33 cellular contexts compared by ENCODE assay signal in the genomic region with DNA sequence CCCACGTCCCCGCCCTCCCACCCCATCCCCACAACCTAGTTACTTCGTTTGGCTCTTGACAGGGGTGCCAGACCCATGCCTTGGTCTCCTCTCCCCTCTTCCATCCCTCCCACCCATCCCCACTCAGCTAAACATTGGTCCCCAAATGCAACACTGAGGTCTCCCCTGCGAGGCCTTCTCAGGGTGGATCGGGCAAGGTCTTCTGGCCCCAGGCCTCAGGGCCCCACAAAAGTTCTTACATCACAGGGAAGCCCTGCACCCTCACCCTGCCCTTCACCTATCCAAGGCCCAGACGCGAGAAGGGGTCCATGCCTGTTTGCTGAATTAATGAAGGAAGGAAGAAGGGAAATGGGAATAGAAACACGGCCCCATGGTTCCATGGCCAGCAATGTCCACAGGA. TPM values are rescaled to one million over a fixed set of nuclear protein-coding genes. Genes with fewer than 3 reads are reported as not detected.
DNase-seq lines count a peak whose midpoint lies in the region; ATAC-seq, FAIRE-seq and TF ChIP-seq lines count a peak whose summit lies in the region.
"Had no signal": no experiment of that assay in that cellular context is flagged by ENCODE, and none has a peak within 500 bp of the region (broad histone marks: within the 10 kb centered on the region; RNA-seq: fewer than 3 reads in every experiment).

No MANE protein-coding gene starts in this region.

- WGBS in IMR-90 (ENCODE audit: extremely low coverage in 2 of 2, insufficient read length in 1 of 2), 2 experiments = 100% methylated on average over 1 of the region's 8 CpGs; no CpG with 5 or more reads in 1 of the 2 experiments
- WGBS in H1 (ENCODE audit: extremely low coverage in 1 of 2, insufficient coverage in 1 of 2, insufficient read length in 1 of 2, insufficient replicate concordance in 2 of 2, low coverage in 1 of 2, low lambda C conversion rate in 2 of 2, missing lambda C conversion rate in 1 of 2), 2 experiments = 96% methylated on average over 7 of the region's 8 CpGs; no CpG with 5 or more reads in 1 of the 2 experiments
- no CpG with 5 or more reads among the region's 8 CpGs for WGBS in neuronal stem cell (ENCODE audit: extremely low coverage in 2 of 2, insufficient read length in 2 of 2, insufficient replicate concordance in 1 of 2), 2 donors

- POLR2A ChIA-PET in IMR-90 (lab: Charles Lee; ENCODE audit: unreplicated experiment) = no interaction called here
- POLR2A ChIA-PET in H1 (lab: Charles Lee; ENCODE audit: partially characterized antibody) = no interaction called here

- no peak for TF ChIP-seq CTCF in IMR-90 (conservative IDR thresholded peaks at IDR 0.05; ENCODE audit: low read depth, low read length)
- no peak for TF ChIP-seq CTCF in H1 (IDR thresholded peaks at IDR 0.05; ENCODE audit: control extremely low read depth in 1 of 3, insufficient read depth in 1 of 3, low read depth in 1 of 3, low read length in 3 of 3)

- H2BK15ac ChIP-seq in IMR-90 (ENCODE audit: low read depth, low read length) = no peak overlapping the region
- H2BK15ac ChIP-seq in H1 (ENCODE audit: low read length) = no peak overlapping the region
- H2BK15ac ChIP-seq in neuronal stem cell (ENCODE audit: low read length) = no peak overlapping the region

- dilution Hi-C loops in IMR-90 (cut with HindIII; ENCODE audit: low sequenced_read_pairs, unreplicated experiment) = no loop called here

- no peak for FAIRE-seq in H1 (lab: Jason Lieb, UNC)
- FAIRE-seq: A204.1, D721Med, GM12878, GM12892, GM18507, GM19239 had no signal

- peaks cover 8% of the 10 kb centered on the region for H3K4me1 ChIP-seq in IMR-90 (ENCODE audit: control insufficient read depth, insufficient read depth, low read length)
- peaks cover 0 to 2% (median 0%) of the 10 kb centered on the region in 4 experiments; a peak in 3 of 7 replicates for H3K4me1 ChIP-seq in H1 (replicated peaks in 1 of 4; ENCODE audit: control insufficient read depth in 3 of 4, insufficient read depth in 4 of 4, low read length in 3 of 4)
- peaks cover 0 to 2% of the 10 kb centered on the region in 2 donors for H3K4me1 ChIP-seq in neuronal stem cell (ENCODE audit: control insufficient read depth in 2 of 2, insufficient read depth in 1 of 2, low read depth in 1 of 2, low read length in 2 of 2)
- H3K4me1 ChIP-seq: BE2C had no signal

- no peak overlapping the region for H2BK120ac ChIP-seq in IMR-90 (ENCODE audit: low read depth, low read length)
- H2BK120ac ChIP-seq in H1 (replicated peaks; ENCODE audit: low read depth, low read length) = no peak overlapping the region
- H2BK120ac ChIP-seq in neuronal stem cell (ENCODE audit: low read depth, low read length) = no peak overlapping the region

- H2BK12ac ChIP-seq in H1 (ENCODE audit: low read depth, low read length) (0 out of 2 replicates have a peak overlapping the region, but pooled peaks have one; percentile 9), neuronal stem cell (ENCODE audit: low read length) (no peak overlapping the region)

- TF ChIP-seq POLR2A in IMR-90 (IDR thresholded peaks at IDR 0.05; ENCODE audit: low read depth, low read length) (no peak), H1 (IDR thresholded peaks at IDR 0.05; ENCODE audit: control extremely low read depth in 1 of 2, low read depth in 2 of 2, low read length in 2 of 2) (no peak)

- peaks cover 48% of the 10 kb centered on the region for H3K4me1 Mint-ChIP-seq in stimulated activated memory B cell treated with anti-CD40 and anti-IgM and Interleukin-4, amounts not matched to agents 10 μg/mL and 1 μg/mL and 100 μg/mL, for 72 hours
- H3K4me1 Mint-ChIP-seq: CD4-positive, alpha-beta memory T cell; CD8-positive, alpha-beta memory T cell had no signal

- H3K36me3 Mint-ChIP-seq in stimulated activated memory B cell treated with anti-CD40 and anti-IgM and Interleukin-4, amounts not matched to agents 10 μg/mL and 1 μg/mL and 100 μg/mL, for 72 hours = peaks cover 4% of the 10 kb centered on the region
- H3K36me3 Mint-ChIP-seq: CD4-positive, alpha-beta memory T cell; CD4-positive, CD25-positive, alpha-beta regulatory T cell; CD8-positive, alpha-beta memory T cell had no signal

- DNase-seq in IMR-90 (no peak), H1 (ENCODE audit: low read depth in 1 of 2, low spot score in 2 of 2) (no peak), neuronal stem cell (ENCODE audit: low spot score) (no peak), cardiac septum (ENCODE audit: low spot score) (no peak), DMS 273 (lab: John Stamatoyannopoulos, UW; ENCODE audit: unreplicated experiment) (no peak)
- DNase-seq: 8988T; ACHN; BE2C; C1 segment of cervical spinal cord; Calu3; CD4-positive, alpha-beta memory T cell; CD4-positive, CD25-positive, alpha-beta regulatory T cell; CD8-positive, alpha-beta memory T cell; COR-L47; DMS 273 treated with DMSO at 0.1 percent for 48 hours; DMS153; DMS53; DMS79; DND-41; EL; GDM1 had no signal

- H4K8ac ChIP-seq in IMR-90 (ENCODE audit: low read depth in 2 of 2, low read length in 2 of 2) = no peak overlapping the region
- H4K8ac ChIP-seq in H1 (ENCODE audit: extremely low read depth, insufficient read depth, low read length) = no peak overlapping the region
- no peak overlapping the region for H4K8ac ChIP-seq in neuronal stem cell (ENCODE audit: low read depth, low read length)

- no peaks in the 10 kb centered on the region for H3K9me3 Mint-ChIP-seq in stimulated activated memory B cell treated with anti-CD40 and anti-IgM and Interleukin-4, amounts not matched to agents 10 μg/mL and 1 μg/mL and 100 μg/mL, for 72 hours
- H3K9me3 Mint-ChIP-seq: CD14-positive monocyte; CD4-positive, CD25-positive, alpha-beta regulatory T cell had no signal

- H3K27ac ChIP-seq in IMR-90 (ENCODE audit: insufficient read depth, low read length) = no peak overlapping the region
- no peak overlapping the region for H3K27ac ChIP-seq in H1 (ENCODE audit: low read depth, low read length)
- no peak overlapping the region for H3K27ac ChIP-seq in neuronal stem cell (replicated peaks; ENCODE audit: low read length)
- H3K27ac ChIP-seq: BLaER1 had no signal

- H2AK9ac ChIP-seq in IMR-90 (replicated peaks; ENCODE audit: low read depth, low read length, poor library complexity) = peak overlapping the region; percentile 30

- in situ Hi-C loops in IMR-90 (cut with MboI; ENCODE audit: low sequenced_read_pairs) = no loop called here

- CTCF ChIA-PET in IMR-90 (lab: Yijun Ruan, JAX) = no interaction called here
- CTCF ChIA-PET in H1 (lab: Charles Lee; ENCODE audit: partially characterized antibody) = interaction anchor here (1.1 kb wide), 1 partner anchor 28 kb away, joined by 4 read pairs; no protein-coding TSS in a partner anchor

- H3K79me1 ChIP-seq in IMR-90 (ENCODE audit: low read depth in 1 of 2, low read length in 2 of 2) = peaks cover 48 to 90% of the 10 kb centered on the region in 2 experiments
- H3K79me1 ChIP-seq in H1 (ENCODE audit: low read depth, low read length) = peaks cover 11% of the 10 kb centered on the region
- peaks cover 4% of the 10 kb centered on the region for H3K79me1 ChIP-seq in neuronal stem cell (ENCODE audit: low read depth, low read length)

- no peak for TF ChIP-seq EP300 in H1 (IDR thresholded peaks at IDR 0.05; ENCODE audit: borderline replicate concordance in 1 of 2, low read depth in 2 of 2, low read length in 2 of 2)

- H3K18ac ChIP-seq in IMR-90 (ENCODE audit: low read depth, low read length) = no peak overlapping the region
- no peak overlapping the region for H3K18ac ChIP-seq in H1 (ENCODE audit: extremely low read depth, low read length)
- H3K18ac ChIP-seq in neuronal stem cell (ENCODE audit: low read length) = peak overlapping the region; percentile 2

- peak overlapping the region; percentile 59 for H3K27ac Mint-ChIP-seq in stimulated activated memory B cell treated with anti-CD40 and anti-IgM and Interleukin-4, amounts not matched to agents 10 μg/mL and 1 μg/mL and 100 μg/mL, for 72 hours
- H3K27ac Mint-ChIP-seq: CD4-positive, alpha-beta memory T cell; CD4-positive, CD25-positive, alpha-beta regulatory T cell had no signal

- 0 out of 2 replicates have a peak overlapping the region, but pooled peaks have one; percentile 3 for H3K23ac ChIP-seq in IMR-90 (ENCODE audit: low read depth, low read length)
- H3K23ac ChIP-seq in H1 (ENCODE audit: insufficient read length) = no peak overlapping the region
- H3K23ac ChIP-seq in neuronal stem cell (ENCODE audit: low read depth, low read length, poor library complexity) = no peak overlapping the region

- H2AK5ac ChIP-seq in IMR-90 (ENCODE audit: low read depth, low read length) (0 out of 2 replicates have a peak overlapping the region, but pooled peaks have one; percentile 29), H1 (ENCODE audit: low read depth, low read length) (no peak overlapping the region), neuronal stem cell (ENCODE audit: low read depth, low read length) (no peak overlapping the region)

- ATAC-seq in IMR-90 (ENCODE audit: low read depth) (no peak), GM18870 (IDR thresholded peaks at IDR 0.05; ENCODE audit: unreplicated experiment) (no peak), HG03520 (IDR thresholded peaks at IDR 0.05; ENCODE audit: unreplicated experiment) (no peak)
- no peak for ATAC-seq in stimulated activated memory B cell treated with anti-CD40 and anti-IgM and Interleukin-4, amounts not matched to agents 10 μg/mL and 1 μg/mL and 100 μg/mL, for 72 hours
- ATAC-seq: GM12878 had no signal

- no peak overlapping the region for H4K91ac ChIP-seq in IMR-90 (ENCODE audit: insufficient read depth, low read depth, low read length)
- H4K91ac ChIP-seq in H1 (replicated peaks; ENCODE audit: insufficient read length, low read length) = no peak overlapping the region
- no peak overlapping the region for H4K91ac ChIP-seq in neuronal stem cell (ENCODE audit: low read depth, low read length, poor library complexity)

- no peaks in the 10 kb centered on the region for H3K27me3 Mint-ChIP-seq in stimulated activated memory B cell treated with anti-CD40 and anti-IgM and Interleukin-4, amounts not matched to agents 10 μg/mL and 1 μg/mL and 100 μg/mL, for 72 hours
- H3K27me3 Mint-ChIP-seq: CD4-positive, alpha-beta memory T cell; CD4-positive, CD25-positive, alpha-beta regulatory T cell; CD8-positive, alpha-beta memory T cell had no signal

- no peak overlapping the region for H4K5ac ChIP-seq in IMR-90 (ENCODE audit: low read depth, low read length)
- H4K5ac ChIP-seq in H1 (ENCODE audit: insufficient read length, low read depth, low read length) = no peak overlapping the region

- H3K23me2 ChIP-seq in H1 (ENCODE audit: low read depth, low read length) = no peaks in the 10 kb centered on the region

- H3K56ac ChIP-seq in IMR-90 (ENCODE audit: extremely low read depth, insufficient read depth, low read length) (no peak overlapping the region), H1 (replicated peaks; ENCODE audit: insufficient read length, low read depth, low read length) (no peak overlapping the region)

- H4K20me1 ChIP-seq in IMR-90 (ENCODE audit: insufficient read depth, low read length) (peaks cover 83% of the 10 kb centered on the region), H1 (replicated peaks in 1 of 2; ENCODE audit: control insufficient read depth in 1 of 2, insufficient read depth in 2 of 2, low read length in 2 of 2) (peaks cover 1 to 2% of the 10 kb centered on the region in 2 experiments)

- H3K9ac ChIP-seq in IMR-90 (ENCODE audit: low read depth, low read length) = no peak overlapping the region
- no peak overlapping the region for H3K9ac ChIP-seq in H1 (replicated peaks in 1 of 4; ENCODE audit: extremely low read depth in 1 of 4, low read depth in 3 of 4, low read length in 3 of 4)
- no peak overlapping the region for H3K9ac ChIP-seq in neuronal stem cell (ENCODE audit: low read depth, low read length, poor library complexity)
- H3K9ac ChIP-seq: BLaER1 had no signal

- no peak overlapping the region for H3K4me2 ChIP-seq in IMR-90 (ENCODE audit: low read depth, low read length)
- H3K4me2 ChIP-seq in H1 (ENCODE audit: insufficient read depth in 1 of 2, low read depth in 2 of 2, low read length in 2 of 2) = no peak overlapping the region
- no peak overlapping the region for H3K4me2 ChIP-seq in neuronal stem cell (ENCODE audit: insufficient read depth, low read length, poor library complexity, severe bottlenecking)
- H3K4me2 ChIP-seq: BLaER1 had no signal

- H3K14ac ChIP-seq in IMR-90 (replicated peaks; ENCODE audit: low read depth, low read length) = no peak overlapping the region
- no peak overlapping the region for H3K14ac ChIP-seq in H1 (ENCODE audit: insufficient read length)
- no peak overlapping the region for H3K14ac ChIP-seq in neuronal stem cell (ENCODE audit: low read length)

- H3K4me3 ChIP-seq in IMR-90 (ENCODE audit: insufficient read depth, low read depth, low read length) (no peak overlapping the region), H1 (ENCODE audit: extremely low read depth in 1 of 4, insufficient read depth in 2 of 4, low read depth in 3 of 4, low read length in 4 of 4) (no peak overlapping the region), neuronal stem cell (ENCODE audit: low read length in 2 of 2) (no peak overlapping the region)
- H3K4me3 ChIP-seq: BLaER1, GM12878 had no signal

- H3K9me3 ChIP-seq in IMR-90 (ENCODE audit: control insufficient read depth, insufficient read depth, low read length) = no peaks in the 10 kb centered on the region
- no peaks in the 10 kb centered on the region for H3K9me3 ChIP-seq in H1 (ENCODE audit: insufficient read depth in 2 of 2, low read depth in 1 of 2, low read length in 1 of 2)
- H3K9me3 ChIP-seq in neuronal stem cell (replicated peaks in 1 of 2; ENCODE audit: control insufficient read depth in 2 of 2, insufficient read depth in 1 of 2, low read depth in 1 of 2, low read length in 2 of 2) = no peaks in the 10 kb centered on the region
- H3K9me3 ChIP-seq: BE2C had no signal

- no peak overlapping the region for H3K4ac ChIP-seq in IMR-90 (ENCODE audit: low read depth, low read length)
- no peak overlapping the region for H3K4ac ChIP-seq in H1 (replicated peaks; ENCODE audit: insufficient read length, low read depth, low read length)
- H3K4ac ChIP-seq in neuronal stem cell (ENCODE audit: low read length) = no peak overlapping the region

- peaks cover 0 to 3% of the 10 kb centered on the region in 2 experiments; a peak in 1 of 4 replicates for H3K79me2 ChIP-seq in H1 (ENCODE audit: control insufficient read depth in 1 of 2, insufficient read depth in 2 of 2, low read length in 2 of 2)

- H2BK20ac ChIP-seq in IMR-90 (ENCODE audit: low read depth, low read length) (no peak overlapping the region), H1 (ENCODE audit: low read length) (no peak overlapping the region)

- H3K36me3 ChIP-seq in IMR-90 (ENCODE audit: control insufficient read depth, insufficient read depth, low read length) (peaks cover 14% of the 10 kb centered on the region), H1 (ENCODE audit: control insufficient read depth in 2 of 4, insufficient read depth in 4 of 4, low read length in 3 of 4) (no peaks in the 10 kb centered on the region), neuronal stem cell (replicated peaks in 1 of 2; ENCODE audit: control insufficient read depth in 2 of 2, insufficient read depth in 2 of 2, low read length in 2 of 2) (peaks cover 0 to 3% of the 10 kb centered on the region in 2 donors)
- H3K36me3 ChIP-seq: BE2C had no signal

- intact Hi-C loops in IMR-90 (cut with micrococcal nuclease) = no loop called here
- intact Hi-C loops in cardiac septum (cut with DNase I) = no loop called here

- peaks cover 39% of the 10 kb centered on the region for H3K9me1 ChIP-seq in IMR-90 (ENCODE audit: insufficient read depth, low read length)

- BruUV-seq in IMR-90 (replicated peaks; lab: Mats Ljungman, UMichigan) = no TSS peak

- no peak overlapping the region for H3K4me3 Mint-ChIP-seq in stimulated activated memory B cell treated with anti-CD40 and anti-IgM and Interleukin-4, amounts not matched to agents 10 μg/mL and 1 μg/mL and 100 μg/mL, for 72 hours
- H3K4me3 Mint-ChIP-seq: CD14-positive monocyte; CD4-positive, alpha-beta memory T cell; CD4-positive, CD25-positive, alpha-beta regulatory T cell; CD8-positive, alpha-beta memory T cell had no signal

- no peak for TF ChIP-seq RAD21 in IMR-90 (IDR thresholded peaks at IDR 0.05; ENCODE audit: low read length)
- TF ChIP-seq RAD21 in H1 (IDR thresholded peaks at IDR 0.05 in 1 of 2, conservative IDR thresholded peaks at IDR 0.05 in 1 of 2; ENCODE audit: low read depth in 2 of 2, low read length in 2 of 2) = no peak

- H2AFZ ChIP-seq in IMR-90 (replicated peaks; ENCODE audit: low read length, poor library complexity) (no peak overlapping the region), H1 (ENCODE audit: low read length) (no peak overlapping the region), neuronal stem cell (ENCODE audit: low read length) (no peak overlapping the region)

- H3K27me3 ChIP-seq in IMR-90 (ENCODE audit: control insufficient read depth, insufficient read depth, low read length) (no peaks in the 10 kb centered on the region), H1 (replicated peaks in 1 of 4; ENCODE audit: control insufficient read depth in 3 of 4, extremely low read depth in 1 of 4, insufficient read depth in 3 of 4, low read length in 3 of 4) (no peaks in the 10 kb centered on the region), neuronal stem cell (ENCODE audit: control insufficient read depth in 3 of 3, insufficient read depth in 3 of 3, low read depth in 1 of 3, low read length in 3 of 3) (no peaks in the 10 kb centered on the region)
- H3K27me3 ChIP-seq: BE2C, BLaER1 had no signal

- H2BK5ac ChIP-seq in IMR-90 (ENCODE audit: low read depth, low read length, poor library complexity, severe bottlenecking) (no peak overlapping the region), H1 (ENCODE audit: low read depth, low read length) (no peak overlapping the region), neuronal stem cell (ENCODE audit: low read length) (no peak overlapping the region)

RNA-seq across cellular contexts. Expression of gene TNS3, which starts 32.0 kb away (rescaled TPM):
- 58.9 and 64.3 TPM in 2 replicates for total RNA-seq in IMR-90 (2012; rRNA removed)
- polyA plus RNA-seq in IMR-90 (2012; rRNA removed) = 75.6 and 79.2 TPM in 2 replicates
- 45.5 and 62.9 TPM in 2 replicates for polyA plus RNA-seq in IMR-90 (2012; cell fraction: cytosol; rRNA removed)
- polyA plus RNA-seq in IMR-90 (2012; cell fraction: nucleus; rRNA removed; ENCODE audit: low replicate concordance) = 103 and 160 TPM in 2 replicates
- 24.2 TPM in 2 replicates for total RNA-seq in H1 (2021; fragmentation: NEBNext Ultra II Directional; extraction: Animal tissue kit (Norgen Biotek cat#: 25700))
- polyA plus RNA-seq in H1 (2011; rRNA removed) = 11.9 and 14.7 TPM in 2 replicates
- 11.5 TPM for polyA plus RNA-seq in H1 (2011; cell fraction: cytosol; rRNA removed)
- polyA plus RNA-seq in H1 (2011; cell fraction: nucleus; rRNA removed) = 24.3 TPM
- 12.6 to 15.2 TPM (median 13.6 TPM) in 4 replicates for polyA plus RNA-seq in H1 (2012, experiment 1 of 2)
- 7.5 TPM for polyA plus RNA-seq in H1 (2012, experiment 2 of 2)
- polyA plus RNA-seq in H1 (2013, experiment 1 of 2) = 6.6 TPM
- 6.0 TPM for polyA plus RNA-seq in H1 (2013, experiment 2 of 2)
- 54.4 and 72.3 TPM in 2 replicates for polyA minus RNA-seq in H1 (2011; rRNA and poly(A)+ RNA removed)
- 17.2 TPM for polyA minus RNA-seq in H1 (2011; cell fraction: cytosol; rRNA and poly(A)+ RNA removed)
- 43.9 TPM for polyA minus RNA-seq in H1 (2011; cell fraction: nucleus; rRNA and poly(A)+ RNA removed)
- polyA plus RNA-seq in neuronal stem cell (2013, experiment 1 of 2) = 19.8 TPM
- polyA plus RNA-seq in neuronal stem cell (2013, experiment 2 of 2) = 19.8 TPM
- 29.0 TPM for total RNA-seq in cardiac septum
- total RNA-seq: A673 had no signal
- polyA plus RNA-seq: CD4-positive, CD25-positive, alpha-beta regulatory T cell; CD8-positive, alpha-beta memory T cell had no signal
